In the genomic region with DNA sequence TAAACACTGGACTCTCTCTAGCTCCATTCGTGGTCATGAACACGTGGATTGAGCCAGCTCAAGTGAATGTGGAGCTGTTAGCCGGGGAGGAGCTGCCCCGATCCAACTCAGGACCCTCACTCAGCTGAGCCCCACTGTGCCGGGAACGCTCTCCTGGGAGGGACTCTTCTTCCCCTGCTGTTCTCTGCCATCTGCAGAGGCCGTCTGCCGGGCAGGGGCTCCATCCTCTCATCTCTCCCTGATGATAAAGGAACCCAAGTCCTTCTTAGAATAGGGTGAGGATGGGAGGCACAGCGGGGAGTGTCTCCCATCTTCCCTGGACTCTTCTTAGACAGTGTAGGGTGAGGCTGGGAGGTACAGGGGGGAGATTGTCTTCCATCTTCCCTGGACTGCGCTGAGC, we compare ENCODE assay signal across 24 cellular contexts.
"Had no signal": no experiment of that assay in that cellular context is flagged by ENCODE, and none has a peak within 500 bp of the region (broad histone marks: within the 10 kb centered on the region; RNA-seq: fewer than 3 reads in every experiment).

No MANE protein-coding gene starts in this region.

- H3K36me3 Mint-ChIP-seq: activated naive CD8-positive, alpha-beta T cell treated with anti-CD3 and anti-CD28 coated beads, Interleukin-2, amount 10 ng/mL, durations not matched to agents 7 days and 5 days had no signal

- H3K36me3 ChIP-seq: adrenal gland had no signal

- H3K27me3 Mint-ChIP-seq: activated B cell treated with CpG ODN at 0.5 μM for 24 hours; activated CD4-positive, alpha-beta T cell treated with anti-CD3 and anti-CD28 coated beads, Interleukin-2, amount 10 ng/mL, durations not matched to agents 24 days and 14 days had no signal

- H3K4me3 ChIP-seq: adrenal gland, PC-9 had no signal

- H3K9me3 ChIP-seq: adrenal gland had no signal

- ATAC-seq: activated T-cell treated with anti-CD3 and anti-CD28 coated beads, Interleukin-2, amount 50 U/mL, for 72 hours had no signal

- H3K27ac Mint-ChIP-seq: activated B cell treated with CpG ODN at 0.5 μM for 24 hours; activated CD4-positive, alpha-beta T cell treated with anti-CD3 and anti-CD28 coated beads, Interleukin-2, amount 10 ng/mL, durations not matched to agents 24 days and 14 days; activated naive CD8-positive, alpha-beta T cell treated with anti-CD3 and anti-CD28 coated beads, Interleukin-2, amount 10 ng/mL, durations not matched to agents 7 days and 5 days; activated T-cell treated with anti-CD3 and anti-CD28 coated beads, Interleukin-2, amount 50 U/mL, for 72 hours; activated T-helper 2 cell treated with anti-CD3 and anti-CD28 coated beads, Interferon-gamma antibody, Interleukin-2, Interleukin-4, amounts not matched to agents 10 μg/mL and 5 μg/mL and 100 μg/mL, durations not matched to agents 14 hours and 24 hours and 36 hours; T-helper 1 cell treated with Interleukin-12 subunit alpha and Interleukin-12 subunit beta and Interleukin-4 antibody, amounts not matched to agents 30 μg/mL and 1 μg/mL, for 36 hours had no signal

- H3K4me3 Mint-ChIP-seq: activated B cell treated with CpG ODN at 0.5 μM for 24 hours; activated CD4-positive, alpha-beta T cell treated with anti-CD3 and anti-CD28 coated beads, Interleukin-2, amount 10 ng/mL, durations not matched to agents 24 days and 14 days; activated naive CD8-positive, alpha-beta T cell treated with anti-CD3 and anti-CD28 coated beads, Interleukin-2, amount 10 ng/mL, durations not matched to agents 7 days and 5 days; activated T-cell treated with anti-CD3 and anti-CD28 coated beads, Interleukin-2, amount 50 U/mL, for 72 hours; T-helper 1 cell treated with Interleukin-12 subunit alpha and Interleukin-12 subunit beta and Interleukin-4 antibody, amounts not matched to agents 30 μg/mL and 1 μg/mL, for 36 hours had no signal

- H3K27ac ChIP-seq: adrenal gland, PC-9 had no signal

- H3K4me1 Mint-ChIP-seq: activated B cell treated with CpG ODN at 0.5 μM for 24 hours; activated CD4-positive, alpha-beta T cell treated with anti-CD3 and anti-CD28 coated beads, Interleukin-2, amount 10 ng/mL, durations not matched to agents 24 days and 14 days; activated naive CD8-positive, alpha-beta T cell treated with anti-CD3 and anti-CD28 coated beads, Interleukin-2, amount 10 ng/mL, durations not matched to agents 7 days and 5 days had no signal

- DNase-seq: activated B cell treated with CpG ODN at 0.5 μM for 24 hours; activated CD4-positive, alpha-beta T cell treated with anti-CD3 and anti-CD28 coated beads for 1 hour; activated CD4-positive, alpha-beta T cell treated with anti-CD3 and anti-CD28 coated beads, Interleukin-2, amount 10 ng/mL, durations not matched to agents 24 days and 14 days; activated CD4-positive, alpha-beta T cell treated with anti-CD3 and anti-CD28 coated beads, Interleukin-2, amount 50 U/mL, for 48 hours; activated gamma-delta T cell treated with Interleukin-2 at 50 U/mL for 16 hours; activated naive CD4-positive, alpha-beta T cell treated with anti-CD3 and anti-CD28 coated beads, Interleukin-2, amount 50 U/mL, for 16 hours; activated naive CD8-positive, alpha-beta T cell treated with anti-CD3 and anti-CD28 coated beads, Interleukin-2, amount 10 ng/mL, durations not matched to agents 7 days and 5 days; activated T-cell treated with anti-CD3 and anti-CD28 coated beads for 4 hours; activated T-cell treated with anti-CD3 and anti-CD28 coated beads, Interleukin-2, amount 50 U/mL, for 72 hours; adrenal gland; anterior cingulate cortex; caudate nucleus; MM.1S; NCI-H1105; NCI-H1436; NCI-H187; NCI-H2081; NCI-H510A treated with DMSO at 0.1 percent for 48 hours; NCI-H69; PC-9; SHP77 treated with DMSO at 0.1 percent for 48 hours; T-helper 9 cell had no signal

- H3K4me1 ChIP-seq: adrenal gland had no signal

- H3K27me3 ChIP-seq: adrenal gland had no signal
